Comparison of ENCODE assay signal across 1 cellular context in the genomic region with DNA sequence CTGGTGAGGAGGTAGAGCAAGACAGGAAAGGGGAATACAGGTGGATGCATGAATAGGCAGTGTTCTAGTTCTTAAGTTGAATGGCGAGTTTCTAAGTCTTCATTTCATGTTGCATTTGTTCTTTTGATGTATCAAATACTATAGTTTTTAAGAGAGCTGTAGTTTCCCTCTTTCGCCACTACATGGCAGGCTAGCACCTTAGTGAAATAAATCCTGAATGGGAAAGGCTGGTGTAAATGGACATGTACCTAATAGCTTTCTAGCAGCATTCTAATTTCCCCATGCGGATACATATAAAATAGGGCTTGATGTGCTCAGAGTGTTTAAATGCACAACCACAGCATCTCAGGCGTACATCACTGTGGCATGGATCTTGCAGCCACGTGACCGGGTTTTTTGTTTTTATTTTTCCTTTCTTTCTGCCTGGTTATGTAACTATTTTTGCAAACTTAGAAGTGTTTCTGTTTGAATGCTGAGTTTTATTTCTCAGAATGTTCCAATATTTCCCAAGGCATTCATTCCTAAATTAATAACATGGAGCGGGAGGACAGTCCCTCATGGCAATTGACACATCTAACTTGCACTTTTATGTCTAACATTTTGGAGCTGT.
TF ChIP-seq lines count a peak whose summit lies in the region.

No MANE protein-coding gene starts in this region.

TF ChIP-seq in A549, 52 proteins besides CTCF, POLR2A, EP300 and RAD21 (continued from another document):
- 0 out of 2 replicates have a peak, but pooled peaks have one; percentile 31 for TF ChIP-seq MAX (IDR thresholded peaks at IDR 0.05)
- TF ChIP-seq HEYL (CRISPR knock-in tag; IDR thresholded peaks at IDR 0.05): no peak
- TF ChIP-seq, protein P1, sequence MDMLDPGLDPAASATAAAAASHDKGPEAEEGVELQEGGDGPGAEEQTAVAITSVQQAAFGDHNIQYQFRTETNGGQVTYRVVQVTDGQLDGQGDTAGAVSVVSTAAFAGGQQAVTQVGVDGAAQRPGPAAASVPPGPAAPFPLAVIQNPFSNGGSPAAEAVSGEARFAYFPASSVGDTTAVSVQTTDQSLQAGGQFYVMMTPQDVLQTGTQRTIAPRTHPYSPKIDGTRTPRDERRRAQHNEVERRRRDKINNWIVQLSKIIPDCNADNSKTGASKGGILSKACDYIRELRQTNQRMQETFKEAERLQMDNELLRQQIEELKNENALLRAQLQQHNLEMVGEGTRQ (IDR thresholded peaks at IDR 0.05): peak; percentile 47; the same call in 1 of the 2 replicates
TF ChIP-seq in A549: peak in this region for 3.
